Comparison of ENCODE assay signal across 34 cellular contexts in genomic region chr6:106486236-106486635, GRCh38.
"Had no signal": no experiment of that assay in that cellular context is flagged by ENCODE, and none has a peak within 500 bp of the region (broad histone marks: within the 10 kb centered on the region; RNA-seq: fewer than 3 reads in every experiment).

No MANE protein-coding gene starts in this region.

- FAIRE-seq: keratinocyte, TTC549 had no signal

- H3K9me3 Mint-ChIP-seq: stimulated activated effector memory CD8-positive, alpha-beta T cell treated with anti-CD3 and anti-CD28 coated beads, Interleukin-12 subunit alpha, Interleukin-12 subunit beta, amount 100 ng/mL, for 72 hours; stimulated activated naive CD8-positive, alpha-beta T cell treated with anti-CD3 and anti-CD28 coated beads, Interleukin-15, Interleukin-2, amounts not matched to agents 100 ng/mL and 50 ng/mL, for 24 hours; T-helper 1 cell treated with Interleukin-12 subunit alpha and Interleukin-12 subunit beta and Interleukin-4 antibody, amounts not matched to agents 30 μg/mL and 1 μg/mL, for 36 hours had no signal

- H3K36me3 Mint-ChIP-seq: activated naive CD8-positive, alpha-beta T cell treated with anti-CD3 and anti-CD28 coated beads for 36 hours; mesothelial cell of epicardium; stimulated activated effector memory CD8-positive, alpha-beta T cell treated with anti-CD3 and anti-CD28 coated beads, Interleukin-12 subunit alpha, Interleukin-12 subunit beta, amount 100 ng/mL, for 72 hours had no signal

- H3K9me3 ChIP-seq: adrenal gland, ascending aorta, gastroesophageal sphincter, neutrophil, right lobe of liver, thoracic aorta, uterus had no signal

- H3K4me3 Mint-ChIP-seq: activated naive CD8-positive, alpha-beta T cell treated with anti-CD3 and anti-CD28 coated beads for 36 hours; mesothelial cell of epicardium; naive B cell; nephron progenitor cell; stimulated activated effector memory CD8-positive, alpha-beta T cell treated with anti-CD3 and anti-CD28 coated beads, Interleukin-12 subunit alpha, Interleukin-12 subunit beta, amount 100 ng/mL, for 72 hours; stimulated activated naive CD8-positive, alpha-beta T cell treated with anti-CD3 and anti-CD28 coated beads, Interleukin-15, Interleukin-2, amounts not matched to agents 100 ng/mL and 50 ng/mL, for 24 hours; T-helper 1 cell treated with Interleukin-12 subunit alpha and Interleukin-12 subunit beta and Interleukin-4 antibody, amounts not matched to agents 30 μg/mL and 1 μg/mL, for 36 hours had no signal

- H3K27me3 Mint-ChIP-seq: activated naive CD8-positive, alpha-beta T cell treated with anti-CD3 and anti-CD28 coated beads for 36 hours; progenitor cell of endocrine pancreas; stimulated activated naive CD8-positive, alpha-beta T cell treated with anti-CD3 and anti-CD28 coated beads, Interleukin-15, Interleukin-2, amounts not matched to agents 100 ng/mL and 50 ng/mL, for 24 hours had no signal

- H3K4me1 ChIP-seq: adrenal gland, ascending aorta, gastroesophageal sphincter, right lobe of liver, uterus had no signal

- DNase-seq: activated CD4-positive, alpha-beta T cell treated with anti-CD3 and anti-CD28 coated beads for 48 hours; activated CD4-positive, alpha-beta T cell treated with anti-CD3 and anti-CD28 coated beads, Interleukin-2, amount 50 U/mL, for 48 hours; activated CD8-positive, alpha-beta memory T cell treated with anti-CD3 and anti-CD28 coated beads for 24 hours; activated effector memory CD4-positive, alpha-beta T cell treated with Interleukin-2 at 50 U/mL for 16 hours; activated naive CD4-positive, alpha-beta T cell treated with Interleukin-2 at 50 U/mL for 16 hours; activated naive CD8-positive, alpha-beta T cell treated with anti-CD3 and anti-CD28 coated beads for 36 hours; adrenal gland; dorsolateral prefrontal cortex; effector memory CD4-positive, alpha-beta T cell; left colon; mammary epithelial cell; naive B cell; nephron progenitor cell; right lobe of liver; stimulated activated CD4-positive, alpha-beta T cell treated with anti-CD3 and anti-CD28 coated beads, Interleukin-4, amount 100 ng/mL, for 24 hours; T-helper 9 cell; trophoblast cell; uterus had no signal

- H3K27ac Mint-ChIP-seq: activated naive CD8-positive, alpha-beta T cell treated with anti-CD3 and anti-CD28 coated beads for 36 hours; mesothelial cell of epicardium; nephron progenitor cell; progenitor cell of endocrine pancreas; stimulated activated effector memory CD8-positive, alpha-beta T cell treated with anti-CD3 and anti-CD28 coated beads, Interleukin-12 subunit alpha, Interleukin-12 subunit beta, amount 100 ng/mL, for 72 hours; stimulated activated naive CD8-positive, alpha-beta T cell treated with anti-CD3 and anti-CD28 coated beads, Interleukin-15, Interleukin-2, amounts not matched to agents 100 ng/mL and 50 ng/mL, for 24 hours; T-helper 1 cell treated with Interleukin-12 subunit alpha and Interleukin-12 subunit beta and Interleukin-4 antibody, amounts not matched to agents 30 μg/mL and 1 μg/mL, for 36 hours had no signal

- H3K4me3 ChIP-seq: adrenal gland, ascending aorta, coronary artery, dorsolateral prefrontal cortex, gastroesophageal sphincter, hepatocyte, right lobe of liver, skin epidermis, thoracic aorta, uterus had no signal

- H3K27ac ChIP-seq: adrenal gland, ascending aorta, coronary artery, dorsolateral prefrontal cortex, gastroesophageal sphincter, hepatocyte, neutrophil, right lobe of liver, skin epidermis, thoracic aorta, uterus, VCaP had no signal

- H3K27me3 ChIP-seq: adrenal gland, ascending aorta, hepatocyte, neutrophil, right lobe of liver, uterus had no signal

- ATAC-seq: activated CD4-positive, CD25-positive, alpha-beta regulatory T cell treated with anti-CD3 and anti-CD28 coated beads, Interleukin-2, amount 50 U/mL, for 24 hours; gastroesophageal sphincter; left colon; right lobe of liver; stimulated activated effector memory CD8-positive, alpha-beta T cell treated with anti-CD3 and anti-CD28 coated beads, Interleukin-12 subunit alpha, Interleukin-12 subunit beta, amount 100 ng/mL, for 72 hours had no signal

- H3K4me1 Mint-ChIP-seq: mesothelial cell of epicardium; nephron progenitor cell; stimulated activated effector memory CD8-positive, alpha-beta T cell treated with anti-CD3 and anti-CD28 coated beads, Interleukin-12 subunit alpha, Interleukin-12 subunit beta, amount 100 ng/mL, for 72 hours had no signal

- H3K36me3 ChIP-seq: adrenal gland, ascending aorta, gastroesophageal sphincter, neutrophil, right lobe of liver, thoracic aorta, uterus had no signal
